In the genomic region with DNA sequence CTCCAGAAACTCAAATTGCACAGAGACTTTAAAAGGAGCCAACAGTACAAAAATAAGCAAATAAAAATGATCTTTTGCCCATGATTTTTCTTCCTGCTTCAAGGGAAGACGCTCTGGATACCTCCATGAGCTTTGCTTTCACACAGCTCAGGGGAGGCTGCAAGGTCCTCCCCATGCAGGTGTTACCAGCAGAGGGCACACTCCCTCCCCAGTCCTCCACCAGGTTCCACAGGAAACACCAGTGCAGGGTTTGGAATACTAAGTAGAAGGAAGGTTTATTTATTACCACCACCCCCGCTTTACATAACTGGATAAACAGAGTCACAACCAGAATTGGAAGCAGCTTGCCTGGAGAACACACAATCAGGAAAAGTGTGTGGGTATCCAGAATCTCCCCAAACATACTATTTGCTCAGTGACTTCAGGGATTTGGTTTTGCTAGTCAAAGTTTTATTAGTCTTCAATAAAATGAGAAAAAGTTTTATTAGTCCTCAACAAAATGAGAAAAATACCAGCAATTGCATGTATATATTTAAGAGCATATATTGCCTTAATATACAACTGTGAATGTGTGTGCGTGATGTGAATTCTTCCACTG, we compare ENCODE assay signal across 10 cellular contexts. TPM values are rescaled to one million over a fixed set of nuclear protein-coding genes. Genes with fewer than 3 reads are reported as not detected.
DNase-seq lines count a peak whose midpoint lies in the region; ATAC-seq and TF ChIP-seq lines count a peak whose summit lies in the region.
"Had no signal": no experiment of that assay in that cellular context is flagged by ENCODE, and none has a peak within 500 bp of the region (broad histone marks: within the 10 kb centered on the region; RNA-seq: fewer than 3 reads in every experiment).

No MANE protein-coding gene starts in this region.

- H3K9ac ChIP-seq in Loucy (ENCODE audit: low read depth, low read length, poor library complexity, severe bottlenecking) = no peak overlapping the region

- no peaks in the 10 kb centered on the region for H3K4me1 ChIP-seq in Loucy (ENCODE audit: insufficient read depth, low read length, poor library complexity, severe bottlenecking)

- peaks cover 78% of the 10 kb centered on the region for H3K27me3 Mint-ChIP-seq in osteocyte (ENCODE audit: unreplicated experiment)

- no peaks in the 10 kb centered on the region for H3K27me3 ChIP-seq in Loucy (ENCODE audit: insufficient read depth, low read length, poor library complexity, severe bottlenecking)

- H3K4me1 Mint-ChIP-seq in osteocyte (ENCODE audit: unreplicated experiment) = no peaks in the 10 kb centered on the region
- H3K4me1 Mint-ChIP-seq: B cell had no signal

- H3K4me2 ChIP-seq in Loucy (ENCODE audit: low read depth, low read length, poor library complexity, severe bottlenecking) = no peak overlapping the region

- no peak overlapping the region for H3K4me3 Mint-ChIP-seq in osteocyte (ENCODE audit: unreplicated experiment)
- H3K4me3 Mint-ChIP-seq: B cell had no signal

- no peaks in the 10 kb centered on the region for H4K20me1 ChIP-seq in Loucy (ENCODE audit: insufficient read depth, low read length, poor library complexity, severe bottlenecking)

- no peak overlapping the region for H3K27ac Mint-ChIP-seq in osteocyte (ENCODE audit: unreplicated experiment)
- H3K27ac Mint-ChIP-seq: B cell had no signal

- no peak for ATAC-seq in HG02763 (IDR thresholded peaks at IDR 0.05; ENCODE audit: unreplicated experiment)
- ATAC-seq in HG02610 (IDR thresholded peaks at IDR 0.05; ENCODE audit: unreplicated experiment) = no peak
- no peak for ATAC-seq in GM19397 (IDR thresholded peaks at IDR 0.05; ENCODE audit: unreplicated experiment)

- H2AFZ ChIP-seq in Loucy (ENCODE audit: low read length) = no peak overlapping the region

- H3K9me2 ChIP-seq in Loucy (replicated peaks; ENCODE audit: low read depth, low read length) = no peaks in the 10 kb centered on the region

- H3K36me3 ChIP-seq in Loucy (ENCODE audit: insufficient read depth, low read length) = no peaks in the 10 kb centered on the region
- H3K36me3 ChIP-seq: neutrophil had no signal

- no peaks in the 10 kb centered on the region for H3K36me3 Mint-ChIP-seq in osteocyte (ENCODE audit: unreplicated experiment)

- DNase-seq in NCI-H82 (lab: John Stamatoyannopoulos, UW) (peak; percentile 48), NCI-H82 treated with DMSO at 0.1 percent for 48 hours (lab: John Stamatoyannopoulos, UW; ENCODE audit: unreplicated experiment) (no peak), dermis blood vessel endothelial cell (peak; percentile 16), osteocyte (ENCODE audit: extremely low spot score, unreplicated experiment) (no peak)

- H3K9me3 Mint-ChIP-seq in osteocyte (ENCODE audit: unreplicated experiment) = no peaks in the 10 kb centered on the region

- no peak overlapping the region for H3K4me3 ChIP-seq in Loucy (ENCODE audit: low read length, poor library complexity, severe bottlenecking)

- H3F3A ChIP-seq in Loucy (ENCODE audit: low read depth) = no peaks in the 10 kb centered on the region

- H3K9me3 ChIP-seq in Loucy (ENCODE audit: insufficient read depth, low read depth, low read length) = no peaks in the 10 kb centered on the region
- H3K9me3 ChIP-seq: neutrophil had no signal

- no peaks in the 10 kb centered on the region for H3K79me2 ChIP-seq in Loucy (ENCODE audit: insufficient read depth, low read length)

- TF ChIP-seq CTCF in Loucy (conservative IDR thresholded peaks at IDR 0.05; ENCODE audit: low read length) = peak; percentile 78
- TF ChIP-seq CTCF in osteocyte (IDR thresholded peaks at IDR 0.05) = peak; percentile 36

RNA-seq across cellular contexts. Expression of a gene that starts 37.3 kb away (rescaled TPM):
- total RNA-seq in dermis blood vessel endothelial cell = not detected in 2 replicates
- total RNA-seq in osteocyte = not detected in 2 replicates
- total RNA-seq: B cell had no signal

Comparison
In these comparisons a context has a peak if more than half of its experiments do, and no peak if none do; other contexts are left out.
1. DNase-seq: peak in NCI-H82 (single experiment) and dermis blood vessel endothelial cell (single experiment); none in NCI-H82 treated with DMSO at 0.1 percent for 48 hours (single experiment) and osteocyte (single experiment).